Comparison of ENCODE assay signal across 1 cellular context in the genomic region with DNA sequence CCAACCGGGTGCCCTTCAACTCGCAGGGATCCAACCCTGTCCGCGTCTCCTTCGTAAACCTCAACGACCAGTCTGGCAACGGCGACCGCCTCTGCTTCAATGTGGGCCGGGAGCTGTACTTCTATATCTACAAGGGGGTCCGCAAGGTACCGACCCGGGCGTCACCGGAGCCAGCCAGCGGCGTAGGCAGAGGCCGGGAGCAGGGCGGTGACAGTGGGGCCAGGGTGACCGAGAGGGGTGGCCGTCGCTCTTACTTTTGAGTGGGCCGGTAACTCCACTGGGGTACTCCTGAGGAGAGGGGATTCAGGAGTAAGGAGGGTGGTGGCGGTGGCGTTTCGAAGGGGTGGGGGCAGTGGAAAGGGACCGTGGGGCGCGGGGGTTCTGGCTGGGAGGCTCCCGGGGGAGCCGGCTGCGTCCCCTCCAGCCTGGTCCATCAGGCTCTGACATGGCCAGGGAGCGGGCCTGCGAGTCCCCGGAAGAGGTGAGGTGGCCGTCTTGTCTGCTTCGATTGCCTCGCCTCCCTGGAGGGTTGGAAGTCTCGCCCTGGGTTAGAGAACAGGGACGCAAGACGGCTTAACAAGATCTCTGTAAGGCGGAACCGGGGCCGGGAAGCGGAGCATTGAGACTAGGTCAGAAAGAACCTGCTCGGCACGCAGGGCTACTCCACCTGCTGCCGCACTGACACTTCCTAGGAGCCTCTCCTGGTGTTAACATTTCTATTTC.
TF ChIP-seq lines count a peak whose summit lies in the region.

No MANE protein-coding gene starts in this region.

TF ChIP-seq in K562, 482 proteins besides CTCF, POLR2A, EP300 and RAD21 (continued from another document):
- no peak for TF ChIP-seq ZBTB26 (CRISPR knock-in tag; IDR thresholded peaks at IDR 0.05)
- no peak for TF ChIP-seq FOXK2 (conservative IDR thresholded peaks at IDR 0.05 in 1 of 2, IDR thresholded peaks at IDR 0.05 in 1 of 2; ENCODE audit: low read depth in 2 of 2)
- TF ChIP-seq, protein P1, sequence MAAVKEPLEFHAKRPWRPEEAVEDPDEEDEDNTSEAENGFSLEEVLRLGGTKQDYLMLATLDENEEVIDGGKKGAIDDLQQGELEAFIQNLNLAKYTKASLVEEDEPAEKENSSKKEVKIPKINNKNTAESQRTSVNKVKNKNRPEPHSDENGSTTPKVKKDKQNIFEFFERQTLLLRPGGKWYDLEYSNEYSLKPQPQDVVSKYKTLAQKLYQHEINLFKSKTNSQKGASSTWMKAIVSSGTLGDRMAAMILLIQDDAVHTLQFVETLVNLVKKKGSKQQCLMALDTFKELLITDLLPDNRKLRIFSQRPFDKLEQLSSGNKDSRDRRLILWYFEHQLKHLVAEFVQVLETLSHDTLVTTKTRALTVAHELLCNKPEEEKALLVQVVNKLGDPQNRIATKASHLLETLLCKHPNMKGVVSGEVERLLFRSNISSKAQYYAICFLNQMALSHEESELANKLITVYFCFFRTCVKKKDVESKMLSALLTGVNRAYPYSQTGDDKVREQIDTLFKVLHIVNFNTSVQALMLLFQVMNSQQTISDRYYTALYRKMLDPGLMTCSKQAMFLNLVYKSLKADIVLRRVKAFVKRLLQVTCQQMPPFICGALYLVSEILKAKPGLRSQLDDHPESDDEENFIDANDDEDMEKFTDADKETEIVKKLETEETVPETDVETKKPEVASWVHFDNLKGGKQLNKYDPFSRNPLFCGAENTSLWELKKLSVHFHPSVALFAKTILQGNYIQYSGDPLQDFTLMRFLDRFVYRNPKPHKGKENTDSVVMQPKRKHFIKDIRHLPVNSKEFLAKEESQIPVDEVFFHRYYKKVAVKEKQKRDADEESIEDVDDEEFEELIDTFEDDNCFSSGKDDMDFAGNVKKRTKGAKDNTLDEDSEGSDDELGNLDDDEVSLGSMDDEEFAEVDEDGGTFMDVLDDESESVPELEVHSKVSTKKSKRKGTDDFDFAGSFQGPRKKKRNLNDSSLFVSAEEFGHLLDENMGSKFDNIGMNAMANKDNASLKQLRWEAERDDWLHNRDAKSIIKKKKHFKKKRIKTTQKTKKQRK (IDR thresholded peaks at IDR 0.05; ENCODE audit: borderline replicate concordance, low read depth, low read length): no peak
- TF ChIP-seq HNRNPL (IDR thresholded peaks at IDR 0.05; ENCODE audit: low read depth, low read length): no peak
- peak; percentile 58 for TF ChIP-seq ZFX (CRISPR knock-in tag; IDR thresholded peaks at IDR 0.05)
- TF ChIP-seq RBM17 (IDR thresholded peaks at IDR 0.05; ENCODE audit: borderline replicate concordance, low read depth, low read length): no peak
- no peak for TF ChIP-seq BACH1 (tag; IDR thresholded peaks at IDR 0.05)
- no peak for TF ChIP-seq VEZF1 (CRISPR knock-in tag; IDR thresholded peaks at IDR 0.05)
- no peak for TF ChIP-seq MXD1 (CRISPR knock-in tag; IDR thresholded peaks at IDR 0.05; ENCODE audit: borderline replicate concordance, poor library complexity, severe bottlenecking)
- no peak for TF ChIP-seq BCOR (IDR thresholded peaks at IDR 0.05)
- TF ChIP-seq CGGBP1 (CRISPR knock-in tag; IDR thresholded peaks at IDR 0.05): no peak
- TF ChIP-seq, protein P2, sequence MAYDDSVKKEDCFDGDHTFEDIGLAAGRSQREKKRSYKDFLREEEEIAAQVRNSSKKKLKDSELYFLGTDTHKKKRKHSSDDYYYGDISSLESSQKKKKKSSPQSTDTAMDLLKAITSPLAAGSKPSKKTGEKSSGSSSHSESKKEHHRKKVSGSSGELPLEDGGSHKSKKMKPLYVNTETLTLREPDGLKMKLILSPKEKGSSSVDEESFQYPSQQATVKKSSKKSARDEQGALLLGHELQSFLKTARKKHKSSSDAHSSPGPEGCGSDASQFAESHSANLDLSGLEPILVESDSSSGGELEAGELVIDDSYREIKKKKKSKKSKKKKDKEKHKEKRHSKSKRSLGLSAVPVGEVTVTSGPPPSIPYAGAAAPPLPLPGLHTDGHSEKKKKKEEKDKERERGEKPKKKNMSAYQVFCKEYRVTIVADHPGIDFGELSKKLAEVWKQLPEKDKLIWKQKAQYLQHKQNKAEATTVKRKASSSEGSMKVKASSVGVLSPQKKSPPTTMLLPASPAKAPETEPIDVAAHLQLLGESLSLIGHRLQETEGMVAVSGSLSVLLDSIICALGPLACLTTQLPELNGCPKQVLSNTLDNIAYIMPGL (CRISPR knock-in tag; IDR thresholded peaks at IDR 0.05): no peak
- TF ChIP-seq TAF7 (tag; IDR thresholded peaks at IDR 0.05): no peak
- no peak for TF ChIP-seq IRF2 (CRISPR knock-in tag; IDR thresholded peaks at IDR 0.05)
- TF ChIP-seq SMARCA4 (IDR thresholded peaks at IDR 0.05): no peak
- TF ChIP-seq PHF20 (IDR thresholded peaks at IDR 0.05; ENCODE audit: partially characterized antibody): no peak
- TF ChIP-seq CREM (IDR thresholded peaks at IDR 0.05; ENCODE audit: low read depth): no peak
- no peak for TF ChIP-seq NR3C1 (CRISPR knock-in tag; IDR thresholded peaks at IDR 0.05)
- TF ChIP-seq, protein P3, sequence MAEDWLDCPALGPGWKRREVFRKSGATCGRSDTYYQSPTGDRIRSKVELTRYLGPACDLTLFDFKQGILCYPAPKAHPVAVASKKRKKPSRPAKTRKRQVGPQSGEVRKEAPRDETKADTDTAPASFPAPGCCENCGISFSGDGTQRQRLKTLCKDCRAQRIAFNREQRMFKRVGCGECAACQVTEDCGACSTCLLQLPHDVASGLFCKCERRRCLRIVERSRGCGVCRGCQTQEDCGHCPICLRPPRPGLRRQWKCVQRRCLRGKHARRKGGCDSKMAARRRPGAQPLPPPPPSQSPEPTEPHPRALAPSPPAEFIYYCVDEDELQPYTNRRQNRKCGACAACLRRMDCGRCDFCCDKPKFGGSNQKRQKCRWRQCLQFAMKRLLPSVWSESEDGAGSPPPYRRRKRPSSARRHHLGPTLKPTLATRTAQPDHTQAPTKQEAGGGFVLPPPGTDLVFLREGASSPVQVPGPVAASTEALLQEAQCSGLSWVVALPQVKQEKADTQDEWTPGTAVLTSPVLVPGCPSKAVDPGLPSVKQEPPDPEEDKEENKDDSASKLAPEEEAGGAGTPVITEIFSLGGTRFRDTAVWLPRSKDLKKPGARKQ (CRISPR knock-in tag; IDR thresholded peaks at IDR 0.05): no peak
- TF ChIP-seq ZNF384 (IDR thresholded peaks at IDR 0.05; ENCODE audit: low read depth, low read length): no peak
- no peak for TF ChIP-seq CTBP1 (IDR thresholded peaks at IDR 0.05; ENCODE audit: borderline replicate concordance)
- TF ChIP-seq NELFE (IDR thresholded peaks at IDR 0.05; ENCODE audit: insufficient read depth, insufficient read length): no peak
- no peak for TF ChIP-seq TRIM28 (IDR thresholded peaks at IDR 0.05)
- TF ChIP-seq ZHX1 (conservative IDR thresholded peaks at IDR 0.05; ENCODE audit: low read length): no peak
- no peak for TF ChIP-seq SREBF1 (IDR thresholded peaks at IDR 0.05; ENCODE audit: borderline replicate concordance, low read depth, low read length)
- TF ChIP-seq ELF1 (tag; IDR thresholded peaks at IDR 0.05): no peak
- TF ChIP-seq RFX7 (CRISPR knock-in tag; IDR thresholded peaks at IDR 0.05): no peak
- TF ChIP-seq, protein P4, sequence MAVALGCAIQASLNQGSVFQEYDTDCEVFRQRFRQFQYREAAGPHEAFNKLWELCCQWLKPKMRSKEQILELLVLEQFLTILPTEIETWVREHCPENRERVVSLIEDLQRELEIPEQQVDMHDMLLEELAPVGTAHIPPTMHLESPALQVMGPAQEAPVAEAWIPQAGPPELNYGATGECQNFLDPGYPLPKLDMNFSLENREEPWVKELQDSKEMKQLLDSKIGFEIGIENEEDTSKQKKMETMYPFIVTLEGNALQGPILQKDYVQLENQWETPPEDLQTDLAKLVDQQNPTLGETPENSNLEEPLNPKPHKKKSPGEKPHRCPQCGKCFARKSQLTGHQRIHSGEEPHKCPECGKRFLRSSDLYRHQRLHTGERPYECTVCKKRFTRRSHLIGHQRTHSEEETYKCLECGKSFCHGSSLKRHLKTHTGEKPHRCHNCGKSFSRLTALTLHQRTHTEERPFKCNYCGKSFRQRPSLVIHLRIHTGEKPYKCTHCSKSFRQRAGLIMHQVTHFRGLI (CRISPR knock-in tag; IDR thresholded peaks at IDR 0.05): no peak
- TF ChIP-seq, protein P5, sequence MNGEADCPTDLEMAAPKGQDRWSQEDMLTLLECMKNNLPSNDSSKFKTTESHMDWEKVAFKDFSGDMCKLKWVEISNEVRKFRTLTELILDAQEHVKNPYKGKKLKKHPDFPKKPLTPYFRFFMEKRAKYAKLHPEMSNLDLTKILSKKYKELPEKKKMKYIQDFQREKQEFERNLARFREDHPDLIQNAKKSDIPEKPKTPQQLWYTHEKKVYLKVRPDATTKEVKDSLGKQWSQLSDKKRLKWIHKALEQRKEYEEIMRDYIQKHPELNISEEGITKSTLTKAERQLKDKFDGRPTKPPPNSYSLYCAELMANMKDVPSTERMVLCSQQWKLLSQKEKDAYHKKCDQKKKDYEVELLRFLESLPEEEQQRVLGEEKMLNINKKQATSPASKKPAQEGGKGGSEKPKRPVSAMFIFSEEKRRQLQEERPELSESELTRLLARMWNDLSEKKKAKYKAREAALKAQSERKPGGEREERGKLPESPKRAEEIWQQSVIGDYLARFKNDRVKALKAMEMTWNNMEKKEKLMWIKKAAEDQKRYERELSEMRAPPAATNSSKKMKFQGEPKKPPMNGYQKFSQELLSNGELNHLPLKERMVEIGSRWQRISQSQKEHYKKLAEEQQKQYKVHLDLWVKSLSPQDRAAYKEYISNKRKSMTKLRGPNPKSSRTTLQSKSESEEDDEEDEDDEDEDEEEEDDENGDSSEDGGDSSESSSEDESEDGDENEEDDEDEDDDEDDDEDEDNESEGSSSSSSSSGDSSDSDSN (IDR thresholded peaks at IDR 0.05; ENCODE audit: borderline replicate concordance in 1 of 2, low read depth in 2 of 2, low read length in 2 of 2): 0 out of 4 replicates have a peak, but pooled peaks of 1 of the 2 experiments have one; percentile 35
- TF ChIP-seq NR2F6 (CRISPR knock-in tag; IDR thresholded peaks at IDR 0.05): no peak
- TF ChIP-seq YY1 (IDR thresholded peaks at IDR 0.05; ENCODE audit: borderline replicate concordance in 1 of 3, control insufficient read depth in 1 of 3, extremely low read depth in 1 of 3, insufficient read depth in 3 of 3, insufficient read length in 1 of 3, insufficient replicate concordance in 2 of 3, low read depth in 1 of 3, low read length in 2 of 3): no peak
- TF ChIP-seq ZNF445 (CRISPR knock-in tag; IDR thresholded peaks at IDR 0.05; ENCODE audit: low read depth): no peak
- no peak for TF ChIP-seq HMBOX1 (IDR thresholded peaks at IDR 0.05)
- TF ChIP-seq PHF8 (IDR thresholded peaks at IDR 0.05; ENCODE audit: borderline replicate concordance, low read length): peak; percentile 77; the same call in 1 of the 2 replicates
- TF ChIP-seq ATF4 (CRISPR knock-in tag; IDR thresholded peaks at IDR 0.05): no peak
TF ChIP-seq in K562: peak in this region for 9.
